ENCODE assay signal across 24 cellular contexts in genomic region chr14:95064256-95064655, GRCh38.
"Had no signal": no experiment of that assay in that cellular context is flagged by ENCODE, and none has a peak within 500 bp of the region (broad histone marks: within the 10 kb centered on the region; RNA-seq: fewer than 3 reads in every experiment).

No MANE protein-coding gene starts in this region.

- ATAC-seq: HepG2 had no signal

- H3K36me3 ChIP-seq: MG63, SJSA1 had no signal

- H3K4me3 ChIP-seq: MG63, SJSA1, SK-N-MC had no signal

- H3K27me3 ChIP-seq: MG63, SJSA1 had no signal

- H3K27ac ChIP-seq: SJSA1, SK-N-MC had no signal

- H3K9me3 ChIP-seq: MG63, SJSA1 had no signal

- DNase-seq: IMR-90, Karpas-422, KG1, MG63, NCI-H1092, NCI-H1105 treated with DMSO at 0.1 percent for 48 hours, NCI-H1417 treated with DMSO at 0.1 percent for 48 hours, NCI-H146, NCI-H1694 treated with DMSO at 0.1 percent for 48 hours, NCI-H1930, NCI-H2081, NCI-H2107, NCI-H226, NCI-H446, NCI-H510A, NCI-H524 treated with DMSO at 0.1 percent for 48 hours, NCI-H69, NCI-H774, Right ventricle myocardium superior, RPMI8226, SIG-M5 had no signal
